ENCODE assay signal across 21 cellular contexts in the genomic region with DNA sequence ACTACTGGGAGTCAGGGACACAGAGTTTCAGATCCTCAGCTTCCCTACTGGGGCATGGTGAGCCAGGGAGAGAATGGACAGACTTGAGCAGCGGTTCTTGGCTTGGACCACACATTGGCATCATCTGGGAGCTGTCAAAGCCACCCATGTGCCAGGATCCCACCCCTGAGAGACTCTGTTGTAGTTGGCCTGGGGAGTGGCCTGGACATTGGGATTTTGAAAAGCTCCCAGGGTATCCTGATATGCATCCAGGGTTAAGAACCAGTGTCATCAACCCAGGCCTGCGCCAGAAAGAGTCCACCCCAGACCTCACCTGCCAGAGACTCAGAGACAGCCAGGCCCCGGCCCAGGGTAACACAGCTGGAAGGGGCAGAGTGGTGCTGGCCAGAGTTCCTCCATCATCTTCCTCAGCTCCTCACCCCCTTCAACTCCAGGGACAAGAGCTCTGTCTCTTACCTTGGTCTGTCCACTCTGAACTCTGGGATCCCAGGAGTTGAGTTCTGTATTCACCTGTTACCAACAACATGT. TPM values are rescaled to one million over a fixed set of nuclear protein-coding genes. Genes with fewer than 3 reads are reported as not detected.
DNase-seq lines count a peak whose midpoint lies in the region; ATAC-seq and TF ChIP-seq lines count a peak whose summit lies in the region.
"Had no signal": no experiment of that assay in that cellular context is flagged by ENCODE, and none has a peak within 500 bp of the region (broad histone marks: within the 10 kb centered on the region; RNA-seq: fewer than 3 reads in every experiment).

No MANE protein-coding gene starts in this region.

- H3K4me3 ChIP-seq in BLaER1 = no peak overlapping the region
- H3K4me3 ChIP-seq in RWPE2 (ENCODE audit: severe bottlenecking) = no peak overlapping the region
- H3K4me3 ChIP-seq in mesenchymal stem cell (ENCODE audit: insufficient read depth in 1 of 2, low read depth in 1 of 2, low read length in 2 of 2) = no peak overlapping the region
- no peak overlapping the region for H3K4me3 ChIP-seq in neuronal stem cell (ENCODE audit: low read length in 2 of 2)
- H3K4me3 ChIP-seq: A549 had no signal

- no peaks in the 10 kb centered on the region for H3K4me1 Mint-ChIP-seq in stimulated activated memory B cell treated with anti-CD40 and anti-IgM and Interleukin-4, amounts not matched to agents 10 μg/mL and 1 μg/mL and 100 μg/mL, for 72 hours
- H3K4me1 Mint-ChIP-seq: CD14-positive monocyte had no signal

- H3K9me3 Mint-ChIP-seq in stimulated activated memory B cell treated with anti-CD40 and anti-IgM and Interleukin-4, amounts not matched to agents 10 μg/mL and 1 μg/mL and 100 μg/mL, for 72 hours = no peaks in the 10 kb centered on the region
- H3K9me3 Mint-ChIP-seq: CD8-positive, alpha-beta T cell; HFFc6 had no signal

- H4K91ac ChIP-seq in mesenchymal stem cell (ENCODE audit: low read length) = no peak overlapping the region
- no peak overlapping the region for H4K91ac ChIP-seq in neuronal stem cell (ENCODE audit: low read depth, low read length, poor library complexity)

- ATAC-seq in RWPE2 (ENCODE audit: low read depth) = no peak
- ATAC-seq in GM21423 (IDR thresholded peaks at IDR 0.05; ENCODE audit: unreplicated experiment) = no peak
- ATAC-seq in stimulated activated memory B cell treated with anti-CD40 and anti-IgM and Interleukin-4, amounts not matched to agents 10 μg/mL and 1 μg/mL and 100 μg/mL, for 72 hours = no peak
- ATAC-seq: A549; CD8-positive, alpha-beta T cell had no signal

- H3K9ac ChIP-seq in BLaER1 (no peak overlapping the region), mesenchymal stem cell (ENCODE audit: low read length) (no peak overlapping the region), neuronal stem cell (ENCODE audit: low read depth, low read length, poor library complexity) (peak overlapping the region; percentile 35)

- H3K4ac ChIP-seq in mesenchymal stem cell (ENCODE audit: low read depth in 1 of 2, low read length in 2 of 2) = no peak overlapping the region
- H3K4ac ChIP-seq in neuronal stem cell (ENCODE audit: low read length) = no peak overlapping the region

- H3K4me2 ChIP-seq in BLaER1 = no peak overlapping the region
- H3K4me2 ChIP-seq in mesenchymal stem cell (ENCODE audit: low read length, poor library complexity, severe bottlenecking) = no peak overlapping the region
- H3K4me2 ChIP-seq in neuronal stem cell (ENCODE audit: insufficient read depth, low read length, poor library complexity, severe bottlenecking) = no peak overlapping the region
- H3K4me2 ChIP-seq: A549 had no signal

- H3K36me3 Mint-ChIP-seq in stimulated activated memory B cell treated with anti-CD40 and anti-IgM and Interleukin-4, amounts not matched to agents 10 μg/mL and 1 μg/mL and 100 μg/mL, for 72 hours = no peaks in the 10 kb centered on the region
- H3K36me3 Mint-ChIP-seq: CD14-positive monocyte; CD8-positive, alpha-beta T cell had no signal

- H2AFZ ChIP-seq in mesenchymal stem cell (ENCODE audit: low read depth, low read length) = peak overlapping the region; percentile 7
- H2AFZ ChIP-seq in neuronal stem cell (ENCODE audit: low read length) = peak overlapping the region; percentile 29

- no peak overlapping the region for H3K4me3 Mint-ChIP-seq in stimulated activated memory B cell treated with anti-CD40 and anti-IgM and Interleukin-4, amounts not matched to agents 10 μg/mL and 1 μg/mL and 100 μg/mL, for 72 hours
- H3K4me3 Mint-ChIP-seq: CD14-positive monocyte; CD8-positive, alpha-beta T cell; HFFc6 had no signal

- H2BK5ac ChIP-seq in mesenchymal stem cell (ENCODE audit: low read depth, low read length, poor library complexity, severe bottlenecking) (no peak overlapping the region), neuronal stem cell (ENCODE audit: low read length) (no peak overlapping the region)

- H2AK5ac ChIP-seq in mesenchymal stem cell (ENCODE audit: low read length, severe bottlenecking) (no peak overlapping the region), neuronal stem cell (ENCODE audit: low read depth, low read length) (peak overlapping the region; percentile 20)

- H3K36me3 ChIP-seq in BLaER1 (no peaks in the 10 kb centered on the region), RWPE2 (ENCODE audit: low read depth) (no peaks in the 10 kb centered on the region), mesenchymal stem cell (ENCODE audit: control insufficient read depth in 1 of 2, insufficient read depth in 2 of 2, low read depth in 1 of 2, low read length in 2 of 2) (no peaks in the 10 kb centered on the region), neuronal stem cell (replicated peaks in 1 of 2; ENCODE audit: control insufficient read depth in 2 of 2, insufficient read depth in 2 of 2, low read length in 2 of 2) (no peaks in the 10 kb centered on the region)
- H3K36me3 ChIP-seq: BE2C had no signal

- H3K4me1 ChIP-seq in BLaER1 = peaks cover 73% of the 10 kb centered on the region
- H3K4me1 ChIP-seq in RWPE2 (ENCODE audit: insufficient read depth, poor library complexity, severe bottlenecking) = no peaks in the 10 kb centered on the region
- no peaks in the 10 kb centered on the region for H3K4me1 ChIP-seq in mesenchymal stem cell (ENCODE audit: control insufficient read depth, insufficient read depth, low read depth, low read length)
- H3K4me1 ChIP-seq in neuronal stem cell (ENCODE audit: control insufficient read depth in 2 of 2, insufficient read depth in 1 of 2, low read depth in 1 of 2, low read length in 2 of 2) = peaks cover 8 to 13% of the 10 kb centered on the region in 2 donors

- no peak for TF ChIP-seq CTCF in RWPE2 (IDR thresholded peaks at IDR 0.05; ENCODE audit: poor library complexity, severe bottlenecking)

- H3K27me3 Mint-ChIP-seq in stimulated activated memory B cell treated with anti-CD40 and anti-IgM and Interleukin-4, amounts not matched to agents 10 μg/mL and 1 μg/mL and 100 μg/mL, for 72 hours = no peaks in the 10 kb centered on the region

- H3K14ac ChIP-seq in mesenchymal stem cell (ENCODE audit: low read length in 2 of 2) (no peak overlapping the region), neuronal stem cell (ENCODE audit: low read length) (no peak overlapping the region)

- DNase-seq in RWPE2 (ENCODE audit: low spot score) (peak; percentile 57), mesenchymal stem cell (no peak), neuronal stem cell (ENCODE audit: low spot score) (no peak), SHP77 treated with DMSO at 0.1 percent for 48 hours (lab: John Stamatoyannopoulos, UW) (no peak)
- DNase-seq: CD8-positive, alpha-beta T cell; COR-L47; DMS153; DND-41; GDM1; GOT3; HCEC 1CT; HFFc6; IMR-90 had no signal

- H4K8ac ChIP-seq in mesenchymal stem cell (ENCODE audit: low read length) (no peak overlapping the region), neuronal stem cell (ENCODE audit: low read depth, low read length) (peak overlapping the region; percentile 25)

- no peak overlapping the region for H2BK12ac ChIP-seq in mesenchymal stem cell (ENCODE audit: low read length in 2 of 2)
- no peak overlapping the region for H2BK12ac ChIP-seq in neuronal stem cell (ENCODE audit: low read length)

- H3K27ac Mint-ChIP-seq in stimulated activated memory B cell treated with anti-CD40 and anti-IgM and Interleukin-4, amounts not matched to agents 10 μg/mL and 1 μg/mL and 100 μg/mL, for 72 hours = no peak overlapping the region
- H3K27ac Mint-ChIP-seq: CD14-positive monocyte; CD8-positive, alpha-beta T cell; HFFc6 had no signal

- H3K79me1 ChIP-seq in mesenchymal stem cell (replicated peaks; ENCODE audit: low read length, poor library complexity, severe bottlenecking) (no peaks in the 10 kb centered on the region), neuronal stem cell (ENCODE audit: low read depth, low read length) (no peaks in the 10 kb centered on the region)

- H2BK120ac ChIP-seq in mesenchymal stem cell (ENCODE audit: low read depth, low read length) = no peak overlapping the region
- no peak overlapping the region for H2BK120ac ChIP-seq in neuronal stem cell (ENCODE audit: low read depth, low read length)

- no peak overlapping the region for H3K23ac ChIP-seq in mesenchymal stem cell (ENCODE audit: low read length in 2 of 2)
- no peak overlapping the region for H3K23ac ChIP-seq in neuronal stem cell (ENCODE audit: low read depth, low read length, poor library complexity)

- H3K18ac ChIP-seq in mesenchymal stem cell (ENCODE audit: low read depth in 1 of 2, low read length in 2 of 2) (no peak overlapping the region), neuronal stem cell (ENCODE audit: low read length) (peak overlapping the region; percentile 12)

- H4K20me1 ChIP-seq in BLaER1 = no peaks in the 10 kb centered on the region

- 86% methylated on average over 3 of the region's 3 CpGs for WGBS in mesenchymal stem cell
- no CpG with 5 or more reads among the region's 3 CpGs for WGBS in neuronal stem cell (ENCODE audit: extremely low coverage in 2 of 2, insufficient read length in 2 of 2, insufficient replicate concordance in 1 of 2), 2 donors

- H3K9me3 ChIP-seq in BLaER1 (peaks cover 8% of the 10 kb centered on the region), RWPE2 (ENCODE audit: severe bottlenecking) (no peaks in the 10 kb centered on the region), mesenchymal stem cell (ENCODE audit: control insufficient read depth, low read length) (no peaks in the 10 kb centered on the region), neuronal stem cell (replicated peaks in 1 of 2; ENCODE audit: control insufficient read depth in 2 of 2, insufficient read depth in 1 of 2, low read depth in 1 of 2, low read length in 2 of 2) (no peaks in the 10 kb centered on the region)
- H3K9me3 ChIP-seq: A549, BE2C had no signal

- H3K27me3 ChIP-seq in BLaER1 (no peaks in the 10 kb centered on the region), RWPE2 (ENCODE audit: insufficient read depth, poor library complexity, severe bottlenecking) (no peaks in the 10 kb centered on the region), mesenchymal stem cell (ENCODE audit: control insufficient read depth in 1 of 2, insufficient read depth in 1 of 2, low read length in 2 of 2) (peaks cover 0 to 3% of the 10 kb centered on the region in 2 experiments), neuronal stem cell (ENCODE audit: control insufficient read depth in 3 of 3, insufficient read depth in 3 of 3, low read depth in 1 of 3, low read length in 3 of 3) (peaks cover 0 to 2% (median 0%) of the 10 kb centered on the region in 3 experiments)
- H3K27me3 ChIP-seq: BE2C had no signal

- H2BK15ac ChIP-seq in mesenchymal stem cell (ENCODE audit: low read depth, poor library complexity, severe bottlenecking) = no peak overlapping the region
- peak overlapping the region; percentile 23 for H2BK15ac ChIP-seq in neuronal stem cell (ENCODE audit: low read length)

- H3K27ac ChIP-seq in BLaER1 (peak overlapping the region; percentile 73; the same call in 1 of the 2 replicates), RWPE2 (ENCODE audit: poor library complexity, severe bottlenecking) (no peak overlapping the region), mesenchymal stem cell (ENCODE audit: low read length, poor library complexity, severe bottlenecking) (no peak overlapping the region), neuronal stem cell (replicated peaks; ENCODE audit: low read length) (no peak overlapping the region)
- H3K27ac ChIP-seq: A549, HL-60 had no signal

RNA-seq across cellular contexts. Expression of a gene that starts 33.0 kb away (rescaled TPM):
- 0.01 TPM for polyA plus RNA-seq in mesenchymal stem cell (2013, experiment 1 of 2)
- 0.03 TPM for polyA plus RNA-seq in mesenchymal stem cell (2013, experiment 2 of 2)
- 0.17 TPM for polyA plus RNA-seq in neuronal stem cell (2013, experiment 1 of 2)
- polyA plus RNA-seq in neuronal stem cell (2013, experiment 2 of 2) = 0.17 TPM
- polyA plus RNA-seq: AG04450, CD14-positive monocyte, IMR-90 had no signal

RNA-seq across cellular contexts. Expression of a gene that starts 53.2 kb away (rescaled TPM):
- 0.06 TPM for polyA plus RNA-seq in mesenchymal stem cell (2013, experiment 1 of 2)
- polyA plus RNA-seq in mesenchymal stem cell (2013, experiment 2 of 2) = not detected
- 0.77 TPM for polyA plus RNA-seq in neuronal stem cell (2013, experiment 1 of 2)
- 0.97 TPM for polyA plus RNA-seq in neuronal stem cell (2013, experiment 2 of 2)
- polyA plus RNA-seq: AG04450, CD14-positive monocyte, IMR-90 had no signal
